Comparison of ENCODE assay signal across 8 cellular contexts in the genomic region with DNA sequence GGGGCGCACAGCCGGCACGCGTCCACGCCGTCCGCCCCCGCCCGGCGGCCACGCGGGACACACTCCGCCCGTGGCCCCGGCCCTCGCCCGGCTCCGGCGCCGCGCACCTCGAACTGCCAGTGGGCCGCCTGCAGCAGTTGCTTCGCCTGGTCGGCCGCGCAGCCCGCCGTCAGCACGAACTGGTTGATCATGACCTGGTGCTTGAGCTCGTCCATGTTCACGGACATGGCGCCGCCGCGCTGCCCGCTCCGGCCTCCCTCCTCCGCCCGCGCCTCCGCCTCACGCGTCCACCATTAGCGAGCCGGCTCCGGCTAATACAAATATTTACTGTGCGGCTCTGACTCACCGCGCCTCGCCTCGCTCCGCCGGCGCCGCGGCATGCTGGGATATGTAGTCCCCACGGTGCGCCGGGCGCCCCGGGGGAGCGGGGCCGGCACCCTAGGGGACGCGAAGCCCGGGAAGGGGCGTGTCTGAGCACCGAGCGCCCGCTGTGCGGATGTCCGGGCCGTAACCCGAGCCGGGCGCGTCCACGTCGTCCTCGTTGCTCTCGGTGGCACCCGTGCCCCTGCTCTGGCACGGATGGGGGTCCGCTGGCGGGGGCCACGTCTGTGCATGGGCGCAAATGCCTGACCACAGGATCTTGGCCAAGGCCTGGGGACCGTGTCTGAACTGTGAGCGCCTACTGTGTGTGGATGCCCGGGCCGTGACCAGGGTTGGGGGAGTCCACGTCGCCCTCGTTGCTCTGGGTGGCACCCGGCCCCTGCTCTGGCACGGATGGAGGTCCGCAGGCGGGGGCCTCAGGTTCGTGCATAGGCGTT. TPM values are rescaled to one million over a fixed set of nuclear protein-coding genes. Genes with fewer than 3 reads are reported as not detected.
DNase-seq lines count a peak whose midpoint lies in the region; ATAC-seq and TF ChIP-seq lines count a peak whose summit lies in the region.

UBALD1 (minus strand) TSS at position 318 of the 818 bp plus-strand sequence; CDS start at position 227, 91 bp downstream.

- no peaks in the 10 kb centered on the region for H3K9me3 Mint-ChIP-seq in naive thymus-derived CD4-positive, alpha-beta T cell

- TF ChIP-seq EP300 in Ishikawa (IDR thresholded peaks at IDR 0.05; ENCODE audit: borderline replicate concordance) = peak; percentile 36; the same call in 1 of the 2 replicates

- H3K4me1 ChIP-seq in naive thymus-derived CD4-positive, alpha-beta T cell (ENCODE audit: control insufficient read depth in 2 of 2, insufficient read depth in 2 of 2, low read length in 2 of 2) = peaks cover 28 to 37% of the 10 kb centered on the region in 2 donors

- DNase-seq in DMS79 treated with DMSO at 0.1 percent for 48 hours (lab: John Stamatoyannopoulos, UW) = peak; percentile 61
- peak; percentile 86 for DNase-seq in RPMI7951 (ENCODE audit: low read depth)
- peak; percentile 62 for DNase-seq in activated T-helper 1 cell treated with Interleukin-2 at 50 U/mL for 16 hours (ENCODE audit: low read depth)
- peak; percentile 89 for DNase-seq in fibroblast of gingiva (ENCODE audit: low read depth)
- peak; percentile 50 to 83 (median 63) for DNase-seq in naive thymus-derived CD4-positive, alpha-beta T cell
- peak; percentile 46 to 67 (median 54) for DNase-seq in stimulated activated naive CD4-positive, alpha-beta T cell (lab: John Stamatoyannopoulos, UW)

- peaks cover 10 to 43% (median 24%) of the 10 kb centered on the region in 7 donors for H3K4me1 Mint-ChIP-seq in naive thymus-derived CD4-positive, alpha-beta T cell

- H3K27ac ChIP-seq in naive thymus-derived CD4-positive, alpha-beta T cell (ENCODE audit: low read depth, low read length) = peak within 1 kb of the TSS; percentile 98

- peak within 1 kb of the TSS; percentile 81 for H3K4me3 ChIP-seq in naive thymus-derived CD4-positive, alpha-beta T cell (ENCODE audit: low read length)

- ATAC-seq in GM21717 (IDR thresholded peaks at IDR 0.05; ENCODE audit: unreplicated experiment) = peak; percentile 49
- peak; percentile 49 for ATAC-seq in naive thymus-derived CD4-positive, alpha-beta T cell

- no peak for TF ChIP-seq RAD21 in Ishikawa (IDR thresholded peaks at IDR 0.05; ENCODE audit: low read depth)

- CTCF ChIA-PET in naive thymus-derived CD4-positive, alpha-beta T cell (lab: Charles Lee) = no interaction called here

- H3K27me3 ChIP-seq in naive thymus-derived CD4-positive, alpha-beta T cell (ENCODE audit: control insufficient read depth in 2 of 2, insufficient read depth in 2 of 2, low read length in 2 of 2) = no peaks in the 10 kb centered on the region

- no peaks in the 10 kb centered on the region for H3K27me3 Mint-ChIP-seq in naive thymus-derived CD4-positive, alpha-beta T cell

- H3K9me3 ChIP-seq in naive thymus-derived CD4-positive, alpha-beta T cell (ENCODE audit: control insufficient read depth in 2 of 3, low read length in 3 of 3) = no peaks in the 10 kb centered on the region

- intact Hi-C loops in naive thymus-derived CD4-positive, alpha-beta T cell (cut with micrococcal nuclease) = loop anchor here (1.0 to 10.0 kb wide), 4 partner anchors 138 to 1732 kb away; partner anchors contain the start of genes EEF2KMT (in 1 of the 2), FLYWCH2 (in 1 of the 2), GLYR1 (in 1 of the 2) and HMOX2 (in 1 of the 2)

- H3K36me3 ChIP-seq in naive thymus-derived CD4-positive, alpha-beta T cell (ENCODE audit: control insufficient read depth in 2 of 3, insufficient read depth in 3 of 3, low read length in 3 of 3) = peaks cover 0 to 12% (median 0%) of the 10 kb centered on the region in 3 experiments

- peak within 1 kb of the TSS; percentile 94 to 99 (median 98) for H3K4me3 Mint-ChIP-seq in naive thymus-derived CD4-positive, alpha-beta T cell

- peaks cover 0 to 3% (median 0%) of the 10 kb centered on the region in 5 donors for H3K36me3 Mint-ChIP-seq in naive thymus-derived CD4-positive, alpha-beta T cell

- POLR2A ChIA-PET in naive thymus-derived CD4-positive, alpha-beta T cell (lab: Charles Lee) = interaction anchor here (1.3 to 3.0 kb wide), 5 partner anchors 11 to 188 kb away, joined by 4 to 28 read pairs (median 5); partner anchors contain the start of genes CDIP1, MGRN1, ROGDI and ZNF500

- peak within 1 kb of the TSS; percentile 96 to 100 (median 99) for H3K27ac Mint-ChIP-seq in naive thymus-derived CD4-positive, alpha-beta T cell

TF ChIP-seq in Ishikawa, 13 proteins besides CTCF, POLR2A, EP300 and RAD21:
- TF ChIP-seq TCF12 (IDR thresholded peaks at IDR 0.05; ENCODE audit: low read depth) (peak; percentile 75), TAF1 (IDR thresholded peaks at IDR 0.05; ENCODE audit: low read depth) (peak; percentile 82), EGR1 (IDR thresholded peaks at IDR 0.05) (peak; percentile 63; the same call in 1 of the 2 replicates), CREB1 (IDR thresholded peaks at IDR 0.05; ENCODE audit: low read depth) (peak; percentile 56), FOXM1 (IDR thresholded peaks at IDR 0.05; ENCODE audit: borderline replicate concordance, low read depth) (0 out of 2 replicates have a peak, but pooled peaks have one; percentile 37), TEAD4 (IDR thresholded peaks at IDR 0.05) (peak; percentile 51; the same call in 1 of the 2 replicates), YY1 (IDR thresholded peaks at IDR 0.05; ENCODE audit: low read depth) (peak; percentile 90), CEBPB (IDR thresholded peaks at IDR 0.05) (no peak), MAX (IDR thresholded peaks at IDR 0.05) (peak; percentile 87), NFIC (IDR thresholded peaks at IDR 0.05) (peak; percentile 45; the same call in 1 of the 2 replicates), ZBTB7A (IDR thresholded peaks at IDR 0.05; ENCODE audit: low read depth) (0 out of 2 replicates have a peak, but pooled peaks have one; percentile 25)
- TF ChIP-seq, protein P1, sequence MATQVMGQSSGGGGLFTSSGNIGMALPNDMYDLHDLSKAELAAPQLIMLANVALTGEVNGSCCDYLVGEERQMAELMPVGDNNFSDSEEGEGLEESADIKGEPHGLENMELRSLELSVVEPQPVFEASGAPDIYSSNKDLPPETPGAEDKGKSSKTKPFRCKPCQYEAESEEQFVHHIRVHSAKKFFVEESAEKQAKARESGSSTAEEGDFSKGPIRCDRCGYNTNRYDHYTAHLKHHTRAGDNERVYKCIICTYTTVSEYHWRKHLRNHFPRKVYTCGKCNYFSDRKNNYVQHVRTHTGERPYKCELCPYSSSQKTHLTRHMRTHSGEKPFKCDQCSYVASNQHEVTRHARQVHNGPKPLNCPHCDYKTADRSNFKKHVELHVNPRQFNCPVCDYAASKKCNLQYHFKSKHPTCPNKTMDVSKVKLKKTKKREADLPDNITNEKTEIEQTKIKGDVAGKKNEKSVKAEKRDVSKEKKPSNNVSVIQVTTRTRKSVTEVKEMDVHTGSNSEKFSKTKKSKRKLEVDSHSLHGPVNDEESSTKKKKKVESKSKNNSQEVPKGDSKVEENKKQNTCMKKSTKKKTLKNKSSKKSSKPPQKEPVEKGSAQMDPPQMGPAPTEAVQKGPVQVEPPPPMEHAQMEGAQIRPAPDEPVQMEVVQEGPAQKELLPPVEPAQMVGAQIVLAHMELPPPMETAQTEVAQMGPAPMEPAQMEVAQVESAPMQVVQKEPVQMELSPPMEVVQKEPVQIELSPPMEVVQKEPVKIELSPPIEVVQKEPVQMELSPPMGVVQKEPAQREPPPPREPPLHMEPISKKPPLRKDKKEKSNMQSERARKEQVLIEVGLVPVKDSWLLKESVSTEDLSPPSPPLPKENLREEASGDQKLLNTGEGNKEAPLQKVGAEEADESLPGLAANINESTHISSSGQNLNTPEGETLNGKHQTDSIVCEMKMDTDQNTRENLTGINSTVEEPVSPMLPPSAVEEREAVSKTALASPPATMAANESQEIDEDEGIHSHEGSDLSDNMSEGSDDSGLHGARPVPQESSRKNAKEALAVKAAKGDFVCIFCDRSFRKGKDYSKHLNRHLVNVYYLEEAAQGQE (IDR thresholded peaks at IDR 0.05; ENCODE audit: low read depth) = no peak
- TF ChIP-seq, protein P2, sequence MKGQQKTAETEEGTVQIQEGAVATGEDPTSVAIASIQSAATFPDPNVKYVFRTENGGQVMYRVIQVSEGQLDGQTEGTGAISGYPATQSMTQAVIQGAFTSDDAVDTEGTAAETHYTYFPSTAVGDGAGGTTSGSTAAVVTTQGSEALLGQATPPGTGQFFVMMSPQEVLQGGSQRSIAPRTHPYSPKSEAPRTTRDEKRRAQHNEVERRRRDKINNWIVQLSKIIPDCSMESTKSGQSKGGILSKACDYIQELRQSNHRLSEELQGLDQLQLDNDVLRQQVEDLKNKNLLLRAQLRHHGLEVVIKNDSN (IDR thresholded peaks at IDR 0.05) = 0 out of 2 replicates have a peak, but pooled peaks have one; percentile 13

RNA-seq across cellular contexts. Expression of gene UBALD1, which starts in this region (rescaled TPM):
- total RNA-seq in RPMI7951 (2014; rRNA removed; shearing (Covaris generic)) = 3.3 and 4.7 TPM in 2 replicates
- total RNA-seq in naive thymus-derived CD4-positive, alpha-beta T cell = 10 to 100 TPM; 21.8 to 36.5 (median 29.7) TPM
- polyA plus RNA-seq in naive thymus-derived CD4-positive, alpha-beta T cell = 1 to 10 TPM; 1.6 to 2.5 TPM

Comparison
In these comparisons a context has a peak if more than half of its experiments do, and no peak if none do; other contexts are left out.
1. Peak in every context shown above with its lines: DNase-seq, ATAC-seq, H3K4me3 ChIP-seq and H3K27ac ChIP-seq.